ENCODE assay signal across 19 cellular contexts in the genomic region with DNA sequence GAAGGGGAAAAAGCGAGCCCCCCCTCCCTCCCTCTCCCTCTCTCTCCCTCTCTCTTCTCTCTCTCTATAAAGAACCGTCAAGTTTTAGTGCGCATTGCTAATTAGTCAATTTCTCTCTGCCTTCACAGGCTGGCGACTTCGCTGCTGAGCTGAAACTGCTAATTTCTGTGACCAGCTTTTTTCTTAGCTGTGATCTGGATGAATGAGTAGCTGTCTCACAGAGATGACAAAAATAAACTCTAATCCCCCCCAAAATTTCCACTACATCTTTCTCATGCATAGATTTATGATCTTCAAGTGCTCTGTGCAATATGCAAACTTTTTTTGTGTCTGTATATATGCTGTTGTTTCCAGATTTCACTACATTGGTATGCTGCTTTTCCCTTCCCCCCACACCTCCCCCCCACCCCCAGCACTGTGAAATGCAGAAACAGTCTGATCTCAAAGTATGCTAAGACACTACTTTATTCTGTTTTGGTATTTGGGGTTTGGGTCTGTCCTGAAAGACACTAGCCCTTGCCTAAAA. TPM values are rescaled to one million over a fixed set of nuclear protein-coding genes. Genes with fewer than 3 reads are reported as not detected.
DNase-seq lines count a peak whose midpoint lies in the region; ATAC-seq and TF ChIP-seq lines count a peak whose summit lies in the region.
"Had no signal": no experiment of that assay in that cellular context is flagged by ENCODE, and none has a peak within 500 bp of the region (broad histone marks: within the 10 kb centered on the region; RNA-seq: fewer than 3 reads in every experiment).

No MANE protein-coding gene starts in this region.

- peaks cover 10% of the 10 kb centered on the region for H3K4me1 Mint-ChIP-seq in activated naive CD8-positive, alpha-beta T cell (ENCODE audit: low read depth)
- H3K4me1 Mint-ChIP-seq in activated naive CD8-positive, alpha-beta T cell treated with anti-CD3 and anti-CD28 coated beads, Interleukin-2, amount 50 U/mL, for 24 hours, result peaks cover 8% of the 10 kb centered on the region
- no peaks in the 10 kb centered on the region for H3K4me1 Mint-ChIP-seq in activated CD4-positive, alpha-beta memory T cell treated with anti-CD3 and anti-CD28 coated beads, Interleukin-2, amount 10 ng/mL, durations not matched to agents 7 days and 5 days

- no peak overlapping the region for H3K27ac Mint-ChIP-seq in activated naive CD8-positive, alpha-beta T cell
- no peak overlapping the region for H3K27ac Mint-ChIP-seq in activated naive CD8-positive, alpha-beta T cell treated with anti-CD3 and anti-CD28 coated beads, Interleukin-2, amount 50 U/mL, for 24 hours
- H3K27ac Mint-ChIP-seq in activated CD4-positive, alpha-beta memory T cell treated with anti-CD3 and anti-CD28 coated beads, Interleukin-2, amount 10 ng/mL, durations not matched to agents 7 days and 5 days, result no peak overlapping the region
- H3K27ac Mint-ChIP-seq: activated CD8-positive, alpha-beta T cell treated with anti-CD3 and anti-CD28 coated beads, Interleukin-2, amount 10 ng/mL, durations not matched to agents 7 days and 5 days; CD4-positive, alpha-beta T cell; effector memory CD8-positive, alpha-beta T cell had no signal

- H3K4me1 ChIP-seq in thyroid gland, result peaks cover 27 to 38% of the 10 kb centered on the region in 2 donors
- H3K4me1 ChIP-seq: psoas muscle had no signal

- H3K36me3 ChIP-seq in thyroid gland, result no peaks in the 10 kb centered on the region
- H3K36me3 ChIP-seq: left lung, Peyer's patch had no signal

- H3K9me3 Mint-ChIP-seq in activated naive CD8-positive, alpha-beta T cell (ENCODE audit: low read depth), result no peaks in the 10 kb centered on the region
- no peaks in the 10 kb centered on the region for H3K9me3 Mint-ChIP-seq in activated naive CD8-positive, alpha-beta T cell treated with anti-CD3 and anti-CD28 coated beads, Interleukin-2, amount 50 U/mL, for 24 hours
- no peaks in the 10 kb centered on the region for H3K9me3 Mint-ChIP-seq in activated CD4-positive, alpha-beta memory T cell treated with anti-CD3 and anti-CD28 coated beads, Interleukin-2, amount 10 ng/mL, durations not matched to agents 7 days and 5 days
- H3K9me3 Mint-ChIP-seq: central memory CD8-positive, alpha-beta T cell; effector memory CD8-positive, alpha-beta T cell had no signal

- H3K27me3 Mint-ChIP-seq in activated naive CD8-positive, alpha-beta T cell, result peaks cover 35% of the 10 kb centered on the region
- peaks cover 49% of the 10 kb centered on the region for H3K27me3 Mint-ChIP-seq in activated naive CD8-positive, alpha-beta T cell treated with anti-CD3 and anti-CD28 coated beads, Interleukin-2, amount 50 U/mL, for 24 hours
- H3K27me3 Mint-ChIP-seq in activated CD4-positive, alpha-beta memory T cell treated with anti-CD3 and anti-CD28 coated beads, Interleukin-2, amount 10 ng/mL, durations not matched to agents 7 days and 5 days, result peaks cover 46% of the 10 kb centered on the region

- intact Hi-C loops in thyroid gland (cut with DNase I), result no loop called here

- H3K4me3 Mint-ChIP-seq in activated naive CD8-positive, alpha-beta T cell, result peak overlapping the region; percentile 34
- no peak overlapping the region for H3K4me3 Mint-ChIP-seq in activated naive CD8-positive, alpha-beta T cell treated with anti-CD3 and anti-CD28 coated beads, Interleukin-2, amount 50 U/mL, for 24 hours
- H3K4me3 Mint-ChIP-seq in activated CD4-positive, alpha-beta memory T cell treated with anti-CD3 and anti-CD28 coated beads, Interleukin-2, amount 10 ng/mL, durations not matched to agents 7 days and 5 days, result no peak overlapping the region
- H3K4me3 Mint-ChIP-seq: activated CD8-positive, alpha-beta T cell treated with anti-CD3 and anti-CD28 coated beads, Interleukin-2, amount 10 ng/mL, durations not matched to agents 7 days and 5 days had no signal

- no peak for DNase-seq in activated naive CD8-positive, alpha-beta T cell treated with anti-CD3 and anti-CD28 coated beads, Interleukin-2, amount 50 U/mL, for 24 hours
- peak; percentile 94 for DNase-seq in NCI-H69 (lab: John Stamatoyannopoulos, UW)
- DNase-seq in thyroid gland, result no peak
- DNase-seq in H4 (ENCODE audit: low spot score), result no peak
- no peak for DNase-seq in activated CD4-positive, alpha-beta memory T cell treated with anti-CD3 and anti-CD28 coated beads, Interleukin-2, amount 10 ng/mL, durations not matched to agents 7 days and 5 days
- no peak for DNase-seq in NCI-H1694 treated with DMSO at 0.1 percent for 48 hours (lab: John Stamatoyannopoulos, UW)
- DNase-seq: activated CD8-positive, alpha-beta T cell treated with anti-CD3 and anti-CD28 coated beads, Interleukin-2, amount 10 ng/mL, durations not matched to agents 7 days and 5 days; CD4-positive, alpha-beta T cell; effector memory CD8-positive, alpha-beta T cell; hypothalamus; left lung; NCI-H187 treated with DMSO at 0.1 percent for 48 hours; NCI-H510A treated with DMSO at 0.1 percent for 48 hours; psoas muscle had no signal

- POLR2A ChIA-PET in activated CD4-positive, alpha-beta memory T cell treated with anti-CD3 and anti-CD28 coated beads, Interleukin-2, amount 10 ng/mL, durations not matched to agents 7 days and 5 days (lab: Charles Lee), result no interaction called here

- no peak for TF ChIP-seq POLR2A in thyroid gland (IDR thresholded peaks at IDR 0.05)

- H3K27me3 ChIP-seq in thyroid gland, result no peaks in the 10 kb centered on the region

- H3K4me3 ChIP-seq in iPS-18c (ENCODE audit: insufficient read depth, low read depth, low read length) (peak overlapping the region; percentile 24; the same call in 1 of the 2 replicates), thyroid gland (replicated peaks in 1 of 3) (no peak overlapping the region)
- H3K4me3 ChIP-seq: left lung, psoas muscle had no signal

- H3K9me3 ChIP-seq in iPS-18c (ENCODE audit: control insufficient read depth, insufficient read depth, low read length) (no peaks in the 10 kb centered on the region), thyroid gland (no peaks in the 10 kb centered on the region)
- H3K9me3 ChIP-seq: left lung, Peyer's patch, psoas muscle had no signal

- no peak for ATAC-seq in activated naive CD8-positive, alpha-beta T cell treated with anti-CD3 and anti-CD28 coated beads, Interleukin-2, amount 50 U/mL, for 24 hours
- ATAC-seq: activated CD8-positive, alpha-beta T cell treated with anti-CD3 and anti-CD28 coated beads, Interleukin-2, amount 10 ng/mL, durations not matched to agents 7 days and 5 days; effector memory CD8-positive, alpha-beta T cell; left lung; psoas muscle had no signal

- WGBS in thyroid gland, 2 donors, result 22 to 31% methylated on average over 5 of the region's 5 CpGs

- no peak for TF ChIP-seq CTCF in thyroid gland (IDR thresholded peaks at IDR 0.05)

- CTCF ChIA-PET in activated CD4-positive, alpha-beta memory T cell treated with anti-CD3 and anti-CD28 coated beads, Interleukin-2, amount 10 ng/mL, durations not matched to agents 7 days and 5 days (lab: Charles Lee), result no interaction called here

- peak overlapping the region; percentile 89 to 96 (median 92) for H3K27ac ChIP-seq in thyroid gland
- H3K27ac ChIP-seq: left lung, psoas muscle had no signal

- H3K36me3 Mint-ChIP-seq in activated naive CD8-positive, alpha-beta T cell, result no peaks in the 10 kb centered on the region
- H3K36me3 Mint-ChIP-seq in activated naive CD8-positive, alpha-beta T cell treated with anti-CD3 and anti-CD28 coated beads, Interleukin-2, amount 50 U/mL, for 24 hours (ENCODE audit: low read depth), result no peaks in the 10 kb centered on the region
- H3K36me3 Mint-ChIP-seq in activated CD4-positive, alpha-beta memory T cell treated with anti-CD3 and anti-CD28 coated beads, Interleukin-2, amount 10 ng/mL, durations not matched to agents 7 days and 5 days (ENCODE audit: low read depth), result no peaks in the 10 kb centered on the region

RNA-seq across cellular contexts. Expression of gene KLHL14, which starts 0.4 kb away (rescaled TPM):
- total RNA-seq in thyroid gland, result 10 to 100 TPM; 18.9 to 36.5 (median 29.3) TPM
- 0.02 TPM in 1 of 2 replicates, not detected in the other for total RNA-seq in H4 (2014; rRNA removed; shearing (Covaris generic))
- not detected for total RNA-seq in activated CD4-positive, alpha-beta memory T cell treated with anti-CD3 and anti-CD28 coated beads, Interleukin-2, amount 10 ng/mL, durations not matched to agents 7 days and 5 days
- total RNA-seq: activated CD8-positive, alpha-beta T cell treated with anti-CD3 and anti-CD28 coated beads, Interleukin-2, amount 10 ng/mL, durations not matched to agents 7 days and 5 days; CD4-positive, alpha-beta T cell; M059J; psoas muscle had no signal

Comparison
In these comparisons a context has a peak if more than half of its experiments do, and no peak if none do; other contexts are left out.
1. RNA of gene KLHL14, which starts 0.4 kb away (total RNA-seq): 18.9 to 36.5 TPM in thyroid gland; 0.02 TPM in H4 and not detected in activated CD4-positive, alpha-beta memory T cell treated with anti-CD3 and anti-CD28 coated beads, Interleukin-2, amount 10 ng/mL, durations not matched to agents 7 days and 5 days; every median in the first group is over 10 times any median in the second.